Comparison of ENCODE assay signal across 19 cellular contexts in genomic region chr7:31890198-31890597, GRCh38.
DNase-seq lines count a peak whose midpoint lies in the region; ATAC-seq and TF ChIP-seq lines count a peak whose summit lies in the region.
"Had no signal": no experiment of that assay in that cellular context is flagged by ENCODE, and none has a peak within 500 bp of the region (broad histone marks: within the 10 kb centered on the region; RNA-seq: fewer than 3 reads in every experiment).

No MANE protein-coding gene starts in this region.

- no peaks in the 10 kb centered on the region for H3K27me3 ChIP-seq in left lung
- no peaks in the 10 kb centered on the region for H3K27me3 ChIP-seq in ovary

- H3K27ac ChIP-seq in left lung (peak overlapping the region in 1 of 2 donors; percentile 31), ovary (no peak overlapping the region)

- 59 to 80% (median 79%) methylated on average over 3 of the region's 3 CpGs for WGBS in ovary, 3 donors

- no peaks in the 10 kb centered on the region for H3K36me3 ChIP-seq in left lung
- H3K36me3 ChIP-seq in ovary = no peaks in the 10 kb centered on the region

- intact Hi-C loops in Right ventricle myocardium superior (cut with DNase I) = no loop called here
- intact Hi-C loops in cardiac septum (cut with DNase I) = no loop called here
- intact Hi-C loops in left lung (cut with DNase I) = no loop called here
- intact Hi-C loops in ovary (cut with DNase I) = no loop called here

- TF ChIP-seq CTCF in left lung (IDR thresholded peaks at IDR 0.05) = no peak
- no peak for TF ChIP-seq CTCF in GM13976 (IDR thresholded peaks at IDR 0.05; ENCODE audit: borderline replicate concordance, control extremely low read depth, extremely low read depth, insufficient read depth, missing control alignments)
- TF ChIP-seq CTCF in ovary (IDR thresholded peaks at IDR 0.05) = no peak

- TF ChIP-seq POLR2A in ovary (IDR thresholded peaks at IDR 0.05) = no peak

- no peaks in the 10 kb centered on the region for H3K4me1 ChIP-seq in left lung
- no peaks in the 10 kb centered on the region for H3K4me1 ChIP-seq in ovary (ENCODE audit: insufficient read depth)

- H3K4me3 ChIP-seq in left lung = no peak overlapping the region
- no peak overlapping the region for H3K4me3 ChIP-seq in ovary
- H3K4me3 ChIP-seq: K562, skin epidermis had no signal

- in situ Hi-C loops in GM13976 (cut with MboI; ENCODE audit: low sequenced_read_pairs, unreplicated experiment) = no loop called here

- no peak for TF ChIP-seq EP300 in ovary (IDR thresholded peaks at IDR 0.05)

- H3K9me3 ChIP-seq in left lung = no peaks in the 10 kb centered on the region
- H3K9me3 ChIP-seq in ovary = no peaks in the 10 kb centered on the region

- DNase-seq in Right ventricle myocardium superior (no peak), cardiac septum (ENCODE audit: low spot score) (no peak), SKM-1 treated with dmso at 0.1 percent for 144 hours (lab: John Stamatoyannopoulos, UW; ENCODE audit: unreplicated experiment) (peak; percentile 94), left lung (no peak), kidney glomerular epithelial cell (lab: John Stamatoyannopoulos, UW) (no peak), GM13976 (ENCODE audit: low spot score) (no peak), NCI-H524 treated with DMSO at 0.1 percent for 48 hours (lab: John Stamatoyannopoulos, UW) (no peak), ovary (no peak)
- DNase-seq: 8988T; activated naive CD4-positive, alpha-beta T cell treated with anti-CD3 and anti-CD28 coated beads, Interleukin-2, amount 50 U/mL, for 16 hours; Calu3; endodermal cell; kidney; natural killer cell; NCI-H1694 treated with DMSO at 0.1 percent for 48 hours; NCI-H524; stimulated activated naive CD8-positive, alpha-beta T cell treated with anti-CD3 and anti-CD28 coated beads, Interleukin-15, amount 100 ng/mL, for 72 hours had no signal

- ATAC-seq in Right ventricle myocardium superior (ENCODE audit: poor library complexity) = peak; percentile 55
- ATAC-seq in left lung = peak; percentile 64
- ATAC-seq: K562; natural killer cell; stimulated activated naive CD8-positive, alpha-beta T cell treated with anti-CD3 and anti-CD28 coated beads, Interleukin-15, amount 100 ng/mL, for 72 hours had no signal
